In genomic region chr12:93570552-93571359, GRCh38 we compare ENCODE assay signal across 8 cellular contexts. TPM values are rescaled to one million over a fixed set of nuclear protein-coding genes. Genes with fewer than 3 reads are reported as not detected.
A peak's percentile ranks its signal among the peaks of the same experiment; 100 is the strongest.
DNase-seq lines count a peak whose midpoint lies in the region; TF ChIP-seq lines count a peak whose summit lies in the region.

No MANE protein-coding gene starts in this region.

- peaks cover 28% of the 10 kb centered on the region for H3K4me1 Mint-ChIP-seq in activated naive CD8-positive, alpha-beta T cell treated with anti-CD3 and anti-CD28 coated beads for 36 hours
- peaks cover 25% of the 10 kb centered on the region for H3K4me1 Mint-ChIP-seq in osteocyte (ENCODE audit: unreplicated experiment)

- H3K27ac ChIP-seq in thymus (ENCODE audit: low read depth), result peak overlapping the region; percentile 88

- DNase-seq in G401 (ENCODE audit: low spot score) (peak; percentile 53), H4 (ENCODE audit: low spot score) (peak; percentile 85), LoVo (ENCODE audit: low spot score) (peak; percentile 96), SKM-1 (lab: John Stamatoyannopoulos, UW; ENCODE audit: unreplicated experiment) (peak; percentile 6), head of caudate nucleus (peak; percentile 84 to 98 (median 93)), osteocyte (ENCODE audit: extremely low spot score, unreplicated experiment) (peak; percentile 97)
- peak; percentile 94 for DNase-seq in activated naive CD8-positive, alpha-beta T cell treated with anti-CD3 and anti-CD28 coated beads for 36 hours

- intact Hi-C loops in head of caudate nucleus (cut with DNase I), result loop anchor here (2.0 to 5.0 kb wide), 2 partner anchors 172 to 532 kb away; no protein-coding TSS in a partner anchor

- H3K27ac Mint-ChIP-seq in activated naive CD8-positive, alpha-beta T cell treated with anti-CD3 and anti-CD28 coated beads for 36 hours, result peak overlapping the region; percentile 84
- H3K27ac Mint-ChIP-seq in osteocyte (ENCODE audit: unreplicated experiment), result peak overlapping the region; percentile 78

- peaks cover 21% of the 10 kb centered on the region for H3K36me3 Mint-ChIP-seq in activated naive CD8-positive, alpha-beta T cell treated with anti-CD3 and anti-CD28 coated beads for 36 hours
- peaks cover 11% of the 10 kb centered on the region for H3K36me3 Mint-ChIP-seq in osteocyte (ENCODE audit: unreplicated experiment)

- in situ Hi-C loops in G401 (cut with HindIII; ENCODE audit: low sequenced_read_pairs), result no loop called here

- WGBS in thymus, result under 1% methylated on average over 95 of the region's 95 CpGs

- H3K9me3 Mint-ChIP-seq in activated naive CD8-positive, alpha-beta T cell treated with anti-CD3 and anti-CD28 coated beads for 36 hours, result no peaks in the 10 kb centered on the region
- H3K9me3 Mint-ChIP-seq in osteocyte (ENCODE audit: unreplicated experiment), result no peaks in the 10 kb centered on the region

- no peak for TF ChIP-seq CTCF in osteocyte (IDR thresholded peaks at IDR 0.05)

- H3K4me3 Mint-ChIP-seq in activated naive CD8-positive, alpha-beta T cell treated with anti-CD3 and anti-CD28 coated beads for 36 hours, result peak overlapping the region; percentile 87
- H3K4me3 Mint-ChIP-seq in osteocyte (ENCODE audit: unreplicated experiment), result peak overlapping the region; percentile 86

- H3K36me3 ChIP-seq in thymus (ENCODE audit: control insufficient read depth, insufficient read depth), result no peaks in the 10 kb centered on the region

- peaks cover 16% of the 10 kb centered on the region for H3K27me3 Mint-ChIP-seq in activated naive CD8-positive, alpha-beta T cell treated with anti-CD3 and anti-CD28 coated beads for 36 hours
- no peaks in the 10 kb centered on the region for H3K27me3 Mint-ChIP-seq in osteocyte (ENCODE audit: unreplicated experiment)

- H3K4me1 ChIP-seq in thymus (ENCODE audit: control insufficient read depth, insufficient read depth, low read length), result peaks cover 15% of the 10 kb centered on the region

- peak overlapping the region; percentile 67 for H3K4me3 ChIP-seq in thymus (ENCODE audit: low read length)

- peaks cover 54% of the 10 kb centered on the region for H3K27me3 ChIP-seq in thymus (ENCODE audit: control insufficient read depth, insufficient read depth)

- H3K9me3 ChIP-seq in thymus (ENCODE audit: control insufficient read depth), result peaks cover 2% of the 10 kb centered on the region

RNA-seq across cellular contexts. Expression of gene SOCS2, which starts 1.7 kb away (rescaled TPM):
- total RNA-seq in G401 (2014; rRNA removed; shearing (Covaris generic)), result not detected in 2 replicates
- total RNA-seq in H4 (2014; rRNA removed; shearing (Covaris generic)), result 5.7 and 6.1 TPM in 2 replicates
- total RNA-seq in activated naive CD8-positive, alpha-beta T cell treated with anti-CD3 and anti-CD28 coated beads for 36 hours, result 10 to 100 TPM; 25.8 to 27.0 TPM
- 28.1 and 31.1 TPM in 2 replicates for total RNA-seq in osteocyte
- polyA plus RNA-seq in thymus, result 48.8 TPM

Comparison
In these comparisons a context has a peak if more than half of its experiments do, and no peak if none do; other contexts are left out.
1. Peak in every context shown above with its lines: DNase-seq, H3K4me3 ChIP-seq and H3K27ac ChIP-seq.
2. DNase-seq: peak in every context shown above with its lines; median percentile 97 in osteocyte; 96 in LoVo; 94 in activated naive CD8-positive, alpha-beta T cell treated with anti-CD3 and anti-CD28 coated beads for 36 hours; 93 in head of caudate nucleus; 85 in H4; 53 in G401; 6 in SKM-1.